1 cellular context compared by ENCODE assay signal in genomic region chr3:14717307-14717706, GRCh38.
TF ChIP-seq lines count a peak whose summit lies in the region.

No MANE protein-coding gene starts in this region.

TF ChIP-seq in WTC11, 78 proteins besides CTCF, POLR2A, EP300 and RAD21 (continued from another document):
- TF ChIP-seq ZSCAN18 (CRISPR knock-in tag; IDR thresholded peaks at IDR 0.05) (no peak), ZNF263 (CRISPR knock-in tag; IDR thresholded peaks at IDR 0.05; ENCODE audit: low read depth) (no peak), GABPB1 (CRISPR knock-in tag; IDR thresholded peaks at IDR 0.05) (no peak), MYBL2 (CRISPR knock-in tag; IDR thresholded peaks at IDR 0.05) (no peak)
